ENCODE assay signal across 29 cellular contexts in genomic region chr2:224185023-224185601, GRCh38.
"Had no signal": no experiment of that assay in that cellular context is flagged by ENCODE, and none has a peak within 500 bp of the region (broad histone marks: within the 10 kb centered on the region; RNA-seq: fewer than 3 reads in every experiment).

No MANE protein-coding gene starts in this region.

- ATAC-seq: esophagus mucosa; gastrocnemius medialis; left lobe of liver; naive thymus-derived CD4-positive, alpha-beta T cell; psoas muscle; right cardiac atrium; stimulated activated memory B cell treated with anti-CD40 and anti-IgM and Interleukin-4, amounts not matched to agents 10 μg/mL and 1 μg/mL and 100 μg/mL, for 72 hours; upper lobe of right lung had no signal

- H3K27ac Mint-ChIP-seq: endodermal cell; memory B cell; mesothelial cell of epicardium; naive thymus-derived CD4-positive, alpha-beta T cell; stimulated activated memory B cell treated with anti-CD40 and anti-IgM and Interleukin-4, amounts not matched to agents 10 μg/mL and 1 μg/mL and 100 μg/mL, for 72 hours; stimulated activated naive CD8-positive, alpha-beta T cell treated with anti-CD3 and anti-CD28 coated beads, Interleukin-15, Interleukin-2, amounts not matched to agents 100 ng/mL and 50 ng/mL, for 24 hours had no signal

- H3K4me3 ChIP-seq: dorsolateral prefrontal cortex, gastrocnemius medialis, lung, ovary, psoas muscle, skin epidermis, spleen, thoracic aorta, tibial nerve, upper lobe of right lung, uterus had no signal

- H3K27me3 ChIP-seq: dorsolateral prefrontal cortex, gastrocnemius medialis, ovary, spleen, tibial nerve, upper lobe of right lung, uterus had no signal

- FAIRE-seq: kidney had no signal

- DNase-seq: dorsolateral prefrontal cortex; effector CD4-positive, alpha-beta T cell; endodermal cell; foreskin fibroblast; gastrocnemius medialis; head of caudate nucleus; kidney; naive thymus-derived CD4-positive, alpha-beta T cell; occipital lobe; ovary; posterior cingulate gyrus; psoas muscle; right cardiac atrium; spleen; stimulated activated CD4-positive, alpha-beta T cell treated with anti-CD3 and anti-CD28 coated beads, Interleukin-4, amount 100 ng/mL, for 4 hours; upper lobe of right lung; uterus had no signal

- H3K4me3 Mint-ChIP-seq: endodermal cell; memory B cell; mesothelial cell of epicardium; naive thymus-derived CD4-positive, alpha-beta T cell; nephron; stimulated activated memory B cell treated with anti-CD40 and anti-IgM and Interleukin-4, amounts not matched to agents 10 μg/mL and 1 μg/mL and 100 μg/mL, for 72 hours; stimulated activated naive CD8-positive, alpha-beta T cell treated with anti-CD3 and anti-CD28 coated beads, Interleukin-15, Interleukin-2, amounts not matched to agents 100 ng/mL and 50 ng/mL, for 24 hours had no signal

- H3K4me1 ChIP-seq: gastrocnemius medialis, psoas muscle, spleen, tibial nerve, upper lobe of right lung, uterus had no signal

- H3K27ac ChIP-seq: dorsolateral prefrontal cortex, epithelial cell of prostate, gastrocnemius medialis, ovary, psoas muscle, skin epidermis, spleen, thoracic aorta, tibial nerve, upper lobe of right lung, uterus had no signal

- H3K36me3 ChIP-seq: gastrocnemius medialis, ovary, spleen, thoracic aorta, tibial nerve, upper lobe of right lung, uterus had no signal

- H3K36me3 Mint-ChIP-seq: memory B cell; mesothelial cell of epicardium; stimulated activated memory B cell treated with anti-CD40 and anti-IgM and Interleukin-4, amounts not matched to agents 10 μg/mL and 1 μg/mL and 100 μg/mL, for 72 hours had no signal

- H3K4me1 Mint-ChIP-seq: stimulated activated memory B cell treated with anti-CD40 and anti-IgM and Interleukin-4, amounts not matched to agents 10 μg/mL and 1 μg/mL and 100 μg/mL, for 72 hours had no signal

- H3K9me3 ChIP-seq: gastrocnemius medialis, ovary, thoracic aorta, tibial nerve, upper lobe of right lung, uterus had no signal

- H3K9me3 Mint-ChIP-seq: stimulated activated memory B cell treated with anti-CD40 and anti-IgM and Interleukin-4, amounts not matched to agents 10 μg/mL and 1 μg/mL and 100 μg/mL, for 72 hours had no signal
